21 cellular contexts compared by ENCODE assay signal in genomic region chr20:47327711-47328110, GRCh38. TPM values are rescaled to one million over a fixed set of nuclear protein-coding genes. Genes with fewer than 3 reads are reported as not detected.
DNase-seq lines count a peak whose midpoint lies in the region; ATAC-seq, FAIRE-seq and TF ChIP-seq lines count a peak whose summit lies in the region.
"Had no signal": no experiment of that assay in that cellular context is flagged by ENCODE, and none has a peak within 500 bp of the region (broad histone marks: within the 10 kb centered on the region; RNA-seq: fewer than 3 reads in every experiment).

No MANE protein-coding gene starts in this region.

- TF ChIP-seq EP300 in gastroesophageal sphincter (IDR thresholded peaks at IDR 0.05): no peak
- no peak for TF ChIP-seq EP300 in sigmoid colon (IDR thresholded peaks at IDR 0.05)

- H3K27ac Mint-ChIP-seq in HFFc6: peak overlapping the region; percentile 54
- H3K27ac Mint-ChIP-seq: T-cell had no signal

- no peak overlapping the region for H3K4me3 ChIP-seq in ACC112 (ENCODE audit: low read depth, low read length)
- no peak overlapping the region for H3K4me3 ChIP-seq in gastroesophageal sphincter
- no peak overlapping the region for H3K4me3 ChIP-seq in sigmoid colon
- H3K4me3 ChIP-seq: pancreas, upper lobe of left lung had no signal

- peaks cover 74% of the 10 kb centered on the region for H3K4me1 Mint-ChIP-seq in HFFc6 (ENCODE audit: low read depth)

- H3K4me1 ChIP-seq in ACC112 (ENCODE audit: control insufficient read depth, insufficient read depth, low read length, unreplicated experiment): peaks cover 46% of the 10 kb centered on the region
- peaks cover 17 to 100% (median 39%) of the 10 kb centered on the region in 3 donors for H3K4me1 ChIP-seq in gastroesophageal sphincter
- H3K4me1 ChIP-seq in sigmoid colon: peaks cover 0 to 88% (median 70%) of the 10 kb centered on the region in 4 donors

- H3K9me3 Mint-ChIP-seq in HFFc6: peaks cover 4% of the 10 kb centered on the region; the same call in 1 of the 2 replicates
- H3K9me3 Mint-ChIP-seq: T-cell had no signal

- H2AFZ ChIP-seq in ACC112 (ENCODE audit: low read length, unreplicated experiment): no peak overlapping the region

- H3K9me3 ChIP-seq in gastroesophageal sphincter (no peaks in the 10 kb centered on the region), sigmoid colon (no peaks in the 10 kb centered on the region)
- H3K9me3 ChIP-seq: pancreas, upper lobe of left lung had no signal

- FAIRE-seq in D721Med (lab: Jason Lieb, UNC): no peak
- FAIRE-seq: HTR-8/SVneo, pancreas, RCC 7860 had no signal

- no peaks in the 10 kb centered on the region; the same call in 1 of the 2 replicates for H3K27me3 Mint-ChIP-seq in HFFc6 (ENCODE audit: insufficient read depth)
- H3K27me3 Mint-ChIP-seq: T-cell had no signal

- ATAC-seq in gastroesophageal sphincter (no peak), HG03135 (IDR thresholded peaks at IDR 0.05; ENCODE audit: unreplicated experiment) (no peak)
- ATAC-seq: T-cell had no signal

- H3K27ac ChIP-seq in ACC112 (ENCODE audit: low read depth, low read length): peak overlapping the region; percentile 98
- peak overlapping the region; percentile 92 to 100 (median 96) for H3K27ac ChIP-seq in gastroesophageal sphincter
- peak overlapping the region; percentile 91 to 97 (median 93) for H3K27ac ChIP-seq in sigmoid colon

- peaks cover 69% of the 10 kb centered on the region for H3K79me2 ChIP-seq in ACC112 (ENCODE audit: control insufficient read depth, insufficient read depth, low read length, unreplicated experiment)

- intact Hi-C loops in sigmoid colon (cut with DNase I): no loop called here

- H3K27me3 ChIP-seq in ACC112 (ENCODE audit: insufficient read depth, low read length): no peaks in the 10 kb centered on the region
- no peaks in the 10 kb centered on the region for H3K27me3 ChIP-seq in gastroesophageal sphincter
- H3K27me3 ChIP-seq in sigmoid colon: no peaks in the 10 kb centered on the region
- H3K27me3 ChIP-seq: pancreas, upper lobe of left lung had no signal

- 95 to 96% methylated on average over 4 to 7 of the region's 7 CpGs for WGBS in gastroesophageal sphincter (ENCODE audit: low coverage in 1 of 2), 2 donors
- WGBS in sigmoid colon, 2 donors: 88 to 96% methylated on average over 7 of the region's 7 CpGs

- no peak overlapping the region for H3K4me3 Mint-ChIP-seq in HFFc6
- H3K4me3 Mint-ChIP-seq: T-cell had no signal

- H3K36me3 ChIP-seq in ACC112 (ENCODE audit: insufficient read depth, low read length) (peaks cover 31% of the 10 kb centered on the region; the same call in 1 of the 2 replicates), gastroesophageal sphincter (no peaks in the 10 kb centered on the region), sigmoid colon (no peaks in the 10 kb centered on the region)
- H3K36me3 ChIP-seq: pancreas, upper lobe of left lung had no signal

- TF ChIP-seq POLR2A in gastroesophageal sphincter (IDR thresholded peaks at IDR 0.05) (no peak), sigmoid colon (IDR thresholded peaks at IDR 0.05) (no peak)

- TF ChIP-seq CTCF in HFFc6 (IDR thresholded peaks at IDR 0.05): no peak
- no peak for TF ChIP-seq CTCF in gastroesophageal sphincter (IDR thresholded peaks at IDR 0.05)
- TF ChIP-seq CTCF in sigmoid colon (IDR thresholded peaks at IDR 0.05): no peak
- no peak for TF ChIP-seq CTCF in D721Med (IDR thresholded peaks at IDR 0.05; ENCODE audit: insufficient read depth, missing control alignments)

- peaks cover 40% of the 10 kb centered on the region for H3K36me3 Mint-ChIP-seq in HFFc6 (ENCODE audit: low read depth)

- DNase-seq in HFFc6: no peak
- DNase-seq in sigmoid colon: no peak
- DNase-seq in DMS 273 treated with DMSO at 0.1 percent for 48 hours (lab: John Stamatoyannopoulos, UW): no peak
- no peak for DNase-seq in GDM1 (lab: John Stamatoyannopoulos, UW)
- DNase-seq in D721Med (ENCODE audit: insufficient read length, low spot score): no peak
- DNase-seq: activated CD4-positive, CD25-positive, alpha-beta regulatory T cell; activated naive CD4-positive, alpha-beta T cell treated with Interleukin-2 at 50 U/mL for 16 hours; AML-193; central memory CD4-positive, alpha-beta T cell; DMS53; foreskin fibroblast; NCI-H2029; pancreas; stimulated activated CD4-positive, alpha-beta T cell treated with anti-CD3 and anti-CD28 coated beads, Interleukin-15, amount 100 ng/mL, for 24 hours; T-cell; upper lobe of left lung had no signal

RNA-seq across cellular contexts. Expression of gene ZMYND8, which starts 28.8 kb away (rescaled TPM):
- total RNA-seq in HFFc6 (2021; fragmentation: NEBNext Ultra II Directional; extraction: Animal tissue kit (Norgen Biotek cat#: 25700)): 10 to 100 TPM; 27.8 to 38.3 (median 34.8) TPM
- total RNA-seq in gastroesophageal sphincter (10 to 100 TPM; 32.2 to 78.9 (median 54.4) TPM), sigmoid colon (10 to 100 TPM; 24.8 to 46.0 (median 29.3) TPM)
- polyA plus RNA-seq in sigmoid colon: 10 to 100 TPM in 2 of 3 donors, 1 to 10 TPM in 1; 7.8 to 23.2 (median 11.3) TPM
